Comparison of ENCODE assay signal across 12 cellular contexts in genomic region chr3:4270726-4271125, GRCh38. TPM values are rescaled to one million over a fixed set of nuclear protein-coding genes. Genes with fewer than 3 reads are reported as not detected.
DNase-seq lines count a peak whose midpoint lies in the region; ATAC-seq, FAIRE-seq and TF ChIP-seq lines count a peak whose summit lies in the region.
"Had no signal": no experiment of that assay in that cellular context is flagged by ENCODE, and none has a peak within 500 bp of the region (broad histone marks: within the 10 kb centered on the region; RNA-seq: fewer than 3 reads in every experiment).

No MANE protein-coding gene starts in this region.

- no peaks in the 10 kb centered on the region for H3K27me3 ChIP-seq in pancreas
- H3K27me3 ChIP-seq: tibial nerve had no signal

- H3K27ac ChIP-seq in pancreas: no peak overlapping the region
- H3K27ac ChIP-seq: tibial nerve had no signal

- CTCF ChIA-PET in activated CD4-positive, alpha-beta T cell treated with anti-CD3 and anti-CD28 coated beads for 36 hours (lab: Charles Lee): interaction anchor here (1.9 kb wide), 1 partner anchor 17 kb away, joined by 4 read pairs; no protein-coding TSS in a partner anchor

- no peaks in the 10 kb centered on the region for H3K9me3 ChIP-seq in pancreas
- H3K9me3 ChIP-seq: tibial nerve had no signal

- DNase-seq in myocyte (ENCODE audit: low read depth): peak; percentile 1
- DNase-seq in foreskin fibroblast: no peak
- DNase-seq in activated CD4-positive, alpha-beta T cell treated with anti-CD3 and anti-CD28 coated beads for 36 hours: no peak
- no peak for DNase-seq in activated CD8-positive, alpha-beta memory T cell treated with anti-CD3 and anti-CD28 coated beads, Interleukin-2, amount 50 U/mL, for 4 hours
- no peak for DNase-seq in pancreas
- DNase-seq: NCI-H2081 treated with DMSO at 0.1 percent for 48 hours; stimulated activated CD4-positive, alpha-beta T cell treated with anti-CD3 and anti-CD28 coated beads, Interleukin-2, amount 100 ng/mL, for 24 hours had no signal

- no peak for TF ChIP-seq CTCF in foreskin fibroblast (IDR thresholded peaks at IDR 0.05; ENCODE audit: low read depth, low read length)
- no peak for TF ChIP-seq CTCF in pancreas (IDR thresholded peaks at IDR 0.05)

- intact Hi-C loops in activated CD4-positive, alpha-beta T cell treated with anti-CD3 and anti-CD28 coated beads for 36 hours (cut with DNase I, micrococcal nuclease): loop anchor here in 1 of 2 experiments (5.0 to 10.0 kb wide), 2 partner anchors 276 to 1068 kb away; no protein-coding TSS in a partner anchor
- intact Hi-C loops in pancreas (cut with DNase I): loop anchor here in 1 of 3 donors (5.0 kb wide), 1 partner anchor 1073 kb away; no protein-coding TSS in a partner anchor

- no peaks in the 10 kb centered on the region for H3K9me3 Mint-ChIP-seq in activated CD4-positive, alpha-beta T cell treated with anti-CD3 and anti-CD28 coated beads for 36 hours (ENCODE audit: low read depth)

- 40 to 45% methylated on average over 4 of the region's 4 CpGs for WGBS in pancreas, 2 donors

- H3K4me3 Mint-ChIP-seq in activated CD4-positive, alpha-beta T cell treated with anti-CD3 and anti-CD28 coated beads for 36 hours: no peak overlapping the region

- H3K27ac Mint-ChIP-seq in activated CD4-positive, alpha-beta T cell treated with anti-CD3 and anti-CD28 coated beads for 36 hours: no peak overlapping the region

- no peaks in the 10 kb centered on the region for H3K27me3 Mint-ChIP-seq in activated CD4-positive, alpha-beta T cell treated with anti-CD3 and anti-CD28 coated beads for 36 hours

- POLR2A ChIA-PET in activated CD4-positive, alpha-beta T cell treated with anti-CD3 and anti-CD28 coated beads for 36 hours (lab: Charles Lee): no interaction called here

- H3K36me3 ChIP-seq in pancreas: no peaks in the 10 kb centered on the region
- H3K36me3 ChIP-seq: tibial nerve had no signal

- peaks cover 3% of the 10 kb centered on the region for H3K36me3 Mint-ChIP-seq in activated CD4-positive, alpha-beta T cell treated with anti-CD3 and anti-CD28 coated beads for 36 hours (ENCODE audit: low read depth)

- peak; percentile 80 for ATAC-seq in GM18867 (IDR thresholded peaks at IDR 0.05; ENCODE audit: unreplicated experiment)
- ATAC-seq in GM21723 (IDR thresholded peaks at IDR 0.05; ENCODE audit: unreplicated experiment): peak; percentile 80
- peak; percentile 84 for ATAC-seq in HG03460 (IDR thresholded peaks at IDR 0.05; ENCODE audit: unreplicated experiment)
- no peak for ATAC-seq in activated CD4-positive, alpha-beta T cell treated with anti-CD3 and anti-CD28 coated beads for 36 hours
- no peak for ATAC-seq in pancreas

- peaks cover 8% of the 10 kb centered on the region for H3K4me1 Mint-ChIP-seq in activated CD4-positive, alpha-beta T cell treated with anti-CD3 and anti-CD28 coated beads for 36 hours

- FAIRE-seq in pancreas (lab: Jason Lieb, UNC): no peak
- FAIRE-seq: G401.6 had no signal

- H3K4me1 ChIP-seq in pancreas: no peaks in the 10 kb centered on the region

- no peak overlapping the region for H3K4me3 ChIP-seq in foreskin fibroblast (ENCODE audit: low read depth in 1 of 2, low read length in 2 of 2)
- H3K4me3 ChIP-seq in pancreas: no peak overlapping the region
- H3K4me3 ChIP-seq: tibial nerve had no signal

RNA-seq across cellular contexts. Expression of gene SETMAR, which starts 32.4 kb away (rescaled TPM):
- 15.2 and 15.4 TPM in 2 replicates for total RNA-seq in myocyte
- polyA plus RNA-seq in myocyte (2012): 10.4 TPM
- total RNA-seq in activated CD4-positive, alpha-beta T cell treated with anti-CD3 and anti-CD28 coated beads for 36 hours: 10 to 100 TPM; 19.3 to 19.4 TPM
- total RNA-seq in pancreas: 1 to 10 TPM; 4.1 to 9.9 (median 8.1) TPM
- 10 to 100 TPM in 1 of 2 donors, 1 to 10 TPM in 1; 9.7 to 11.7 TPM for polyA plus RNA-seq in pancreas

Comparison
In these comparisons a context has a peak if more than half of its experiments do, and no peak if none do; other contexts are left out.
1. ATAC-seq: peak in GM18867 (single experiment), GM21723 (single experiment) and HG03460 (single experiment); none in activated CD4-positive, alpha-beta T cell treated with anti-CD3 and anti-CD28 coated beads for 36 hours (single experiment) and pancreas (0 of 4).